In genomic region chr2:172977330-172978052, GRCh38 we compare ENCODE assay signal across 12 cellular contexts.
DNase-seq lines count a peak whose midpoint lies in the region; ATAC-seq, FAIRE-seq and TF ChIP-seq lines count a peak whose summit lies in the region.
"Had no signal": no experiment of that assay in that cellular context is flagged by ENCODE, and none has a peak within 500 bp of the region (broad histone marks: within the 10 kb centered on the region; RNA-seq: fewer than 3 reads in every experiment).

No MANE protein-coding gene starts in this region.

- no peak for FAIRE-seq in bronchial epithelial cell (lab: Jason Lieb, UNC)

- no peaks in the 10 kb centered on the region for H3K36me3 ChIP-seq in bronchial epithelial cell (ENCODE audit: control insufficient read depth, insufficient read depth, low read length)

- peaks cover 2% of the 10 kb centered on the region for H3K27me3 ChIP-seq in bronchial epithelial cell (ENCODE audit: control insufficient read depth, insufficient read depth, low read length)

- no peak for ATAC-seq in GM18909 (IDR thresholded peaks at IDR 0.05; ENCODE audit: poor library complexity, unreplicated experiment)
- ATAC-seq: mucosa of descending colon had no signal

- no peaks in the 10 kb centered on the region for H3K9me3 Mint-ChIP-seq in mesothelial cell of epicardium

- DNase-seq in G401 (ENCODE audit: low spot score) (peak; percentile 53), NCI-H82 (lab: John Stamatoyannopoulos, UW) (peak; percentile 72), bronchial epithelial cell (ENCODE audit: low read depth) (no peak), mesothelial cell of epicardium (ENCODE audit: low spot score in 2 of 2, unreplicated experiment in 2 of 2) (no peak), NAMALWA (ENCODE audit: low spot score) (no peak), RPMI8226 (no peak)
- no peak for DNase-seq in stimulated activated naive CD4-positive, alpha-beta T cell (lab: John Stamatoyannopoulos, UW)
- DNase-seq: activated T-cell treated with anti-CD3 and anti-CD28 coated beads, Interleukin-2, amount 50 U/mL, for 1 hour; mucosa of descending colon; NCI-H2171; stimulated activated CD4-positive, alpha-beta T cell treated with anti-CD3 and anti-CD28 coated beads, Interleukin-4, amount 100 ng/mL, for 24 hours had no signal

- H3K4me3 ChIP-seq in bronchial epithelial cell (ENCODE audit: low read depth, low read length): no peak overlapping the region
- H3K4me3 ChIP-seq: mucosa of descending colon had no signal

- H3K4me1 Mint-ChIP-seq in mesothelial cell of epicardium: peaks cover 32% of the 10 kb centered on the region

- no peak overlapping the region for H3K4me3 Mint-ChIP-seq in mesothelial cell of epicardium

- H3K27ac Mint-ChIP-seq in mesothelial cell of epicardium: peak overlapping the region; percentile 37

- H3K27me3 Mint-ChIP-seq in mesothelial cell of epicardium (ENCODE audit: low read depth): no peaks in the 10 kb centered on the region

- TF ChIP-seq CTCF in bronchial epithelial cell (IDR thresholded peaks at IDR 0.05; ENCODE audit: insufficient read depth, low read length, severe bottlenecking) (peak; percentile 8), mesothelial cell of epicardium (IDR thresholded peaks at IDR 0.05; ENCODE audit: unreplicated experiment) (no peak)

- in situ Hi-C loops in G401 (cut with HindIII; ENCODE audit: low sequenced_read_pairs): no loop called here

- no peaks in the 10 kb centered on the region for H3K36me3 Mint-ChIP-seq in mesothelial cell of epicardium

Comparison
In these comparisons a context has a peak if more than half of its experiments do, and no peak if none do; other contexts are left out.
1. DNase-seq: peak in G401 (single experiment) and NCI-H82 (single experiment); none in bronchial epithelial cell (single experiment), mesothelial cell of epicardium (0 of 2), NAMALWA (single experiment), RPMI8226 (single experiment) and stimulated activated naive CD4-positive, alpha-beta T cell (0 of 6).